In the genomic region with DNA sequence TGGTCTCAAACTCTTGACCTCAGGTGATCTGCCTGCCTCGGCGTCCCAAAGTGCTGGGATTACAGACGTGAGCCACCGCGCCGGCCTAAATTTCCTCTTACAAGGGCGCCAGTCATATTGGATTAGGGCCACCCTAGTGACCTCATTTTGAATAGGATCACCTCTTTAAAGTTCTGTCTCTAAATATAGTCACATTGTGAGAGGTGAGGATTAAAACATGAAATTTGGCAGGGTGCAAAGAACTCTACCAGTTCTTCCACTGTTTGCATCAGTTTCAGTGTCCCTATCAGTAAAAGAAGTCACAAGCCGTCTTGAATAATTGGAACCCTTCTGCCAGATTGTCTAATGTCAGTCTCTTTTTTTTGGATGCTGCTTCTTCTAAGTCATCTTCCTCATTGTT, we compare ENCODE assay signal across 21 cellular contexts. TPM values are rescaled to one million over a fixed set of nuclear protein-coding genes. Genes with fewer than 3 reads are reported as not detected.
DNase-seq lines count a peak whose midpoint lies in the region; ATAC-seq and TF ChIP-seq lines count a peak whose summit lies in the region.
"Had no signal": no experiment of that assay in that cellular context is flagged by ENCODE, and none has a peak within 500 bp of the region (broad histone marks: within the 10 kb centered on the region; RNA-seq: fewer than 3 reads in every experiment).

No MANE protein-coding gene starts in this region.

- H3K9me3 ChIP-seq in CD8-positive, alpha-beta T cell (ENCODE audit: low read length): no peaks in the 10 kb centered on the region
- no peaks in the 10 kb centered on the region for H3K9me3 ChIP-seq in A673 (ENCODE audit: low read depth, low read length, poor library complexity, severe bottlenecking)
- H3K9me3 ChIP-seq: tibial nerve had no signal

- peak overlapping the region; percentile 47 for H3K27ac Mint-ChIP-seq in CD8-positive, alpha-beta T cell
- peak overlapping the region; percentile 70 to 84 (median 77) for H3K27ac Mint-ChIP-seq in nephron

- H3K9me3 Mint-ChIP-seq in CD8-positive, alpha-beta T cell: no peaks in the 10 kb centered on the region
- no peaks in the 10 kb centered on the region for H3K9me3 Mint-ChIP-seq in nephron
- H3K9me3 Mint-ChIP-seq: immature natural killer cell; stimulated activated naive CD8-positive, alpha-beta T cell treated with anti-CD3 and anti-CD28 coated beads, Interleukin-15, amount 100 ng/mL, for 72 hours had no signal

- intact Hi-C loops in CD8-positive, alpha-beta T cell (cut with DNase I, micrococcal nuclease): no loop called here
- intact Hi-C loops in A673 (cut with micrococcal nuclease; ENCODE audit: unreplicated experiment): no loop called here

- POLR2A ChIA-PET in CD8-positive, alpha-beta T cell (lab: Charles Lee): no interaction called here
- POLR2A ChIA-PET in A673 (lab: Charles Lee; ENCODE audit: low non-redundant PET): no interaction called here

- peak; percentile 65 for DNase-seq in DMS 273 (lab: John Stamatoyannopoulos, UW; ENCODE audit: unreplicated experiment)
- no peak for DNase-seq in DMS 273 treated with DMSO at 0.1 percent for 48 hours (lab: John Stamatoyannopoulos, UW)
- no peak for DNase-seq in CD8-positive, alpha-beta T cell
- no peak for DNase-seq in A673 (ENCODE audit: low spot score)
- no peak for DNase-seq in HK-2 (ENCODE audit: unreplicated experiment)
- DNase-seq: CD4-positive, alpha-beta memory T cell; DMS53; GDM1; immature natural killer cell; naive thymus-derived CD4-positive, alpha-beta T cell; NCI-H1694 treated with DMSO at 0.1 percent for 48 hours; NCI-H2171 treated with DMSO at 0.1 percent for 48 hours; NCI-H524 treated with DMSO at 0.1 percent for 48 hours; stimulated activated CD4-positive, alpha-beta T cell treated with anti-CD3 and anti-CD28 coated beads, Interleukin-15, amount 100 ng/mL, for 24 hours; stimulated activated naive CD8-positive, alpha-beta T cell treated with anti-CD3 and anti-CD28 coated beads, Interleukin-15, amount 100 ng/mL, for 72 hours had no signal

- peaks cover 35% of the 10 kb centered on the region for H3K4me1 ChIP-seq in CD8-positive, alpha-beta T cell (ENCODE audit: insufficient read depth, low read length)
- H3K4me1 ChIP-seq in A673 (ENCODE audit: insufficient read depth, low read length, poor library complexity, severe bottlenecking): peaks cover 37% of the 10 kb centered on the region

- H3K4me3 Mint-ChIP-seq in CD8-positive, alpha-beta T cell: no peak overlapping the region
- no peak overlapping the region for H3K4me3 Mint-ChIP-seq in nephron
- H3K4me3 Mint-ChIP-seq: CD4-positive, alpha-beta memory T cell; immature natural killer cell; stimulated activated naive CD8-positive, alpha-beta T cell treated with anti-CD3 and anti-CD28 coated beads, Interleukin-15, amount 100 ng/mL, for 72 hours had no signal

- TF ChIP-seq CTCF in CD8-positive, alpha-beta T cell (IDR thresholded peaks at IDR 0.05): no peak
- TF ChIP-seq CTCF in VCaP (conservative IDR thresholded peaks at IDR 0.05) (no peak), nephron (IDR thresholded peaks at IDR 0.05; ENCODE audit: unreplicated experiment in 3 of 3) (no peak), A673 (conservative IDR thresholded peaks at IDR 0.05; ENCODE audit: low read depth, low read length) (no peak)

- CTCF ChIA-PET in CD8-positive, alpha-beta T cell (lab: Charles Lee): no interaction called here
- CTCF ChIA-PET in A673 (lab: Charles Lee): no interaction called here

- H3K4me1 Mint-ChIP-seq in CD8-positive, alpha-beta T cell (ENCODE audit: low read depth): peaks cover 69% of the 10 kb centered on the region
- peaks cover 42% of the 10 kb centered on the region for H3K4me1 Mint-ChIP-seq in nephron

- ATAC-seq in CD8-positive, alpha-beta T cell: no peak
- ATAC-seq in GM18519 (IDR thresholded peaks at IDR 0.05; ENCODE audit: low FRiP score, unreplicated experiment): no peak
- ATAC-seq: left lobe of liver; naive thymus-derived CD4-positive, alpha-beta T cell; stimulated activated naive CD8-positive, alpha-beta T cell treated with anti-CD3 and anti-CD28 coated beads, Interleukin-15, amount 100 ng/mL, for 72 hours had no signal

- H3K4me3 ChIP-seq in CD8-positive, alpha-beta T cell (ENCODE audit: low read depth, low read length): no peak overlapping the region
- H3K4me3 ChIP-seq in A673 (ENCODE audit: low read depth, low read length, poor library complexity, severe bottlenecking): no peak overlapping the region
- H3K4me3 ChIP-seq: tibial nerve had no signal

- H3K27me3 ChIP-seq in CD8-positive, alpha-beta T cell (ENCODE audit: insufficient read depth, low read length): no peaks in the 10 kb centered on the region
- no peaks in the 10 kb centered on the region for H3K27me3 ChIP-seq in A673 (replicated peaks; ENCODE audit: insufficient read depth, low read depth, low read length, poor library complexity)
- H3K27me3 ChIP-seq: tibial nerve had no signal

- BruUV-seq in A673 (replicated peaks; lab: Mats Ljungman, UMichigan): no TSS peak

- H3K36me3 ChIP-seq in CD8-positive, alpha-beta T cell (ENCODE audit: insufficient read depth, low read length): no peaks in the 10 kb centered on the region
- H3K36me3 ChIP-seq in A673 (ENCODE audit: insufficient read depth, low read length, poor library complexity, severe bottlenecking): no peaks in the 10 kb centered on the region
- H3K36me3 ChIP-seq: tibial nerve had no signal

- H3K27me3 Mint-ChIP-seq in CD8-positive, alpha-beta T cell (ENCODE audit: low read depth): no peaks in the 10 kb centered on the region
- no peaks in the 10 kb centered on the region for H3K27me3 Mint-ChIP-seq in nephron (ENCODE audit: low read depth)
- H3K27me3 Mint-ChIP-seq: CD4-positive, alpha-beta memory T cell; naive thymus-derived CD4-positive, alpha-beta T cell; stimulated activated naive CD8-positive, alpha-beta T cell treated with anti-CD3 and anti-CD28 coated beads, Interleukin-15, amount 100 ng/mL, for 72 hours had no signal

- peaks cover 13% of the 10 kb centered on the region for H3K36me3 Mint-ChIP-seq in CD8-positive, alpha-beta T cell
- H3K36me3 Mint-ChIP-seq in nephron (ENCODE audit: low read depth): peaks cover 8% of the 10 kb centered on the region

- H3K27ac ChIP-seq in CD8-positive, alpha-beta T cell (ENCODE audit: low read depth, low read length): no peak overlapping the region
- H3K27ac ChIP-seq in VCaP (peak overlapping the region; percentile 52; the same call in 1 of the 2 replicates), A673 (ENCODE audit: low read depth, low read length, poor library complexity, severe bottlenecking) (no peak overlapping the region)
- H3K27ac ChIP-seq: 22Rv1 had no signal

RNA-seq across cellular contexts. Expression of a gene that starts 56.6 kb away (rescaled TPM):
- total RNA-seq in CD8-positive, alpha-beta T cell: 10 to 100 TPM; 45.1 to 47.1 TPM
- total RNA-seq in A673 (2021): 26.2 and 26.8 TPM in 2 replicates
